In the genomic region with DNA sequence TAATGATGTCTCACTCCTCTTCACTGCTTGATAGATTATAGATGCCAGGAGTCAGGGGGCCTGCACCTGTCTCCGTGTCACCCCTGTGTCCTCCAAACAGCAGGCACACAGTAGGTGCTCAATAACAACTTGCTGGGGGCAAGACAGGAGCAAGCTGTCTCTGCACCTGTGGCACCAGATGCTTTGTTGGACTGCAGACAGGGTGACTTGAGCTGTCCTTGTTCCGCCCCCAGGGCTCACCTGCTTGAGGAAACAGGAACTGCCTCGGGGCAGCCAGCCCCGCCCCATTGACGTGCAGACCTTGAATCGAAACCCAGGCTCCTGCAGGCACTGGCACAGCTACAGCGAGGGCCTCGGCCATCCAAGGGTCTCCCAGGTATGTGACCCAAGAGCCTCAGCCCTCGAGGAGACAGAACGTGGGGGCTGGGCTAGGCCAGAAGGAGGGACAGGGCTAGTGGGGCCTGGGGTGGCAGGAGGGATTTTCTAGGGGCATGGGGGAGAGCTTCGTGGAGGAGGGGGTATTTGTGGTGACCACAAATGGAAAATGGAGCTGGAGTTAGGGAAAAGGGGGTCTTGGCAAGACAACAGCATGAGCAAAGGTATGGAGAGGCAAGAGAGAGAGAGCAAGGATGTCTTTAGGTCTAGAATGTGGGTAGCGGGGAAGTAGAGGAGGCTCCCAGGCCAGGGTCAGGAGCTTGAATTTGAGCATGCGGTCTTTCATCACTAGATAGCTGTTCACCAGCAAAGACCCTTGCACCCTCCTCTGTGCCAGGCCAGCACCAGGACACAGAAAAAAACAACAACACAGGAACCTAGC, we compare ENCODE assay signal across 1 cellular context.
TF ChIP-seq lines count a peak whose summit lies in the region.

A gene with protein sequence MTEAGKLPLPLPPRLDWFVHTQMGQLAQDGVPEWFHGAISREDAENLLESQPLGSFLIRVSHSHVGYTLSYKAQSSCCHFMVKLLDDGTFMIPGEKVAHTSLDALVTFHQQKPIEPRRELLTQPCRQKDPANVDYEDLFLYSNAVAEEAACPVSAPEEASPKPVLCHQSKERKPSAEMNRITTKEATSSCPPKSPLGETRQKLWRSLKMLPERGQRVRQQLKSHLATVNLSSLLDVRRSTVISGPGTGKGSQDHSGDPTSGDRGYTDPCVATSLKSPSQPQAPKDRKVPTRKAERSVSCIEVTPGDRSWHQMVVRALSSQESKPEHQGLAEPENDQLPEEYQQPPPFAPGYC (plus strand): TSS at position 287 of the 817 bp plus-strand sequence. CDS start 5,066 bp downstream, outside the sequence.

TF ChIP-seq in HCT116, 20 proteins besides CTCF, POLR2A, EP300 and RAD21 (continued from another document):
- TF ChIP-seq TCF7L2 (IDR thresholded peaks at IDR 0.05; ENCODE audit: borderline replicate concordance, extremely low read depth, insufficient read depth, insufficient read length) (no peak), POLR2AphosphoS5 (IDR thresholded peaks at IDR 0.05; ENCODE audit: low read depth, low read length) (peak; percentile 84), SRF (IDR thresholded peaks at IDR 0.05; ENCODE audit: low read depth) (no peak), SP1 (IDR thresholded peaks at IDR 0.05; ENCODE audit: low read depth) (no peak), CBX3 (IDR thresholded peaks at IDR 0.05; ENCODE audit: low read depth) (no peak), EGR1 (IDR thresholded peaks at IDR 0.05; ENCODE audit: low read depth) (no peak), ELF1 (IDR thresholded peaks at IDR 0.05; ENCODE audit: borderline replicate concordance, low read depth) (no peak; the same call in 1 of the 2 replicates), SIN3A (IDR thresholded peaks at IDR 0.05; ENCODE audit: low read depth) (peak; percentile 75; the same call in 1 of the 2 replicates), ZFX (IDR thresholded peaks at IDR 0.05) (peak; percentile 20; the same call in 1 of the 2 replicates), JUND (IDR thresholded peaks at IDR 0.05) (no peak), CEBPB (IDR thresholded peaks at IDR 0.05; ENCODE audit: low read depth) (no peak), YY1 (IDR thresholded peaks at IDR 0.05; ENCODE audit: extremely low read depth, insufficient replicate concordance, low read depth, low read length) (no peak)
- TF ChIP-seq, protein P1, sequence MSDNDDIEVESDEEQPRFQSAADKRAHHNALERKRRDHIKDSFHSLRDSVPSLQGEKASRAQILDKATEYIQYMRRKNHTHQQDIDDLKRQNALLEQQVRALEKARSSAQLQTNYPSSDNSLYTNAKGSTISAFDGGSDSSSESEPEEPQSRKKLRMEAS (IDR thresholded peaks at IDR 0.05), result peak; percentile 69; the same call in 1 of the 2 replicates
- TF ChIP-seq, protein P2, sequence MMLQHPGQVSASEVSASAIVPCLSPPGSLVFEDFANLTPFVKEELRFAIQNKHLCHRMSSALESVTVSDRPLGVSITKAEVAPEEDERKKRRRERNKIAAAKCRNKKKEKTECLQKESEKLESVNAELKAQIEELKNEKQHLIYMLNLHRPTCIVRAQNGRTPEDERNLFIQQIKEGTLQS (IDR thresholded peaks at IDR 0.05), result no peak
- TF ChIP-seq, protein P3, sequence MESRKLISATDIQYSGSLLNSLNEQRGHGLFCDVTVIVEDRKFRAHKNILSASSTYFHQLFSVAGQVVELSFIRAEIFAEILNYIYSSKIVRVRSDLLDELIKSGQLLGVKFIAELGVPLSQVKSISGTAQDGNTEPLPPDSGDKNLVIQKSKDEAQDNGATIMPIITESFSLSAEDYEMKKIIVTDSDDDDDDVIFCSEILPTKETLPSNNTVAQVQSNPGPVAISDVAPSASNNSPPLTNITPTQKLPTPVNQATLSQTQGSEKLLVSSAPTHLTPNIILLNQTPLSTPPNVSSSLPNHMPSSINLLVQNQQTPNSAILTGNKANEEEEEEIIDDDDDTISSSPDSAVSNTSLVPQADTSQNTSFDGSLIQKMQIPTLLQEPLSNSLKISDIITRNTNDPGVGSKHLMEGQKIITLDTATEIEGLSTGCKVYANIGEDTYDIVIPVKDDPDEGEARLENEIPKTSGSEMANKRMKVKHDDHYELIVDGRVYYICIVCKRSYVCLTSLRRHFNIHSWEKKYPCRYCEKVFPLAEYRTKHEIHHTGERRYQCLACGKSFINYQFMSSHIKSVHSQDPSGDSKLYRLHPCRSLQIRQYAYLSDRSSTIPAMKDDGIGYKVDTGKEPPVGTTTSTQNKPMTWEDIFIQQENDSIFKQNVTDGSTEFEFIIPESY (IDR thresholded peaks at IDR 0.05; ENCODE audit: extremely low read depth, insufficient replicate concordance, low read length), result no peak
